16 cellular contexts compared by ENCODE assay signal in the genomic region with DNA sequence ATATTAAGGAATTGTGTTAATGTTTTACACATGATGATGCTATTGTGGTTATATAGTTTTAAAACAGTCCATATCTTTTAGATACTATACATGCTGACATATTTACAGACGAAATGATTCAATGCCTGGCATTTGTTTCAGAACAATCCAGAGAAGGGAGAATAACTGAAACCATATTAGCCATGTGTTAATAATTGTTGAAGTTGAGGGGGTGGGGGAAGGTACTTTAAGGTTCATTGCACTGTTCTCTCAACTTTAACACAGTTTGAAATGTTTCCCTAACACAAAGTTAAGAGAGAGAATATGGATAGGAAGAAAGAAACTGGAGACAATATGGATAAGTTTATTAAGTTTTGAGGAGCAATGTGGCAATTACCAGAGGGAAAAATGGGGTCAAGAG. TPM values are rescaled to one million over a fixed set of nuclear protein-coding genes. Genes with fewer than 3 reads are reported as not detected.
DNase-seq lines count a peak whose midpoint lies in the region; ATAC-seq and TF ChIP-seq lines count a peak whose summit lies in the region.
"Had no signal": no experiment of that assay in that cellular context is flagged by ENCODE, and none has a peak within 500 bp of the region (broad histone marks: within the 10 kb centered on the region; RNA-seq: fewer than 3 reads in every experiment).

No MANE protein-coding gene starts in this region.

- H3K4me1 Mint-ChIP-seq in CD4-positive, alpha-beta T cell (ENCODE audit: low read depth) = peaks cover 15% of the 10 kb centered on the region
- H3K4me1 Mint-ChIP-seq in nephron = peaks cover 19% of the 10 kb centered on the region

- H3K27me3 Mint-ChIP-seq in CD4-positive, alpha-beta T cell = no peaks in the 10 kb centered on the region
- H3K27me3 Mint-ChIP-seq in nephron (ENCODE audit: low read depth) = peaks cover 10% of the 10 kb centered on the region

- no peak for DNase-seq in CD4-positive, alpha-beta T cell
- DNase-seq in epithelial cell of proximal tubule (ENCODE audit: low read depth) (no peak), kidney tubule cell (ENCODE audit: low spot score) (peak; percentile 59), head of caudate nucleus (no peak)
- DNase-seq: Calu3, H9, KG1, NCI-H1436, NCI-H2029, NCI-H774, SJCRH30 had no signal

- H3K27me3 ChIP-seq in CD4-positive, alpha-beta T cell (ENCODE audit: control insufficient read depth, insufficient read depth, low read length) = no peaks in the 10 kb centered on the region
- H3K27me3 ChIP-seq: SJCRH30 had no signal

- CTCF ChIA-PET in CD4-positive, alpha-beta T cell (lab: Charles Lee) = no interaction called here

- TF ChIP-seq CTCF in CD4-positive, alpha-beta T cell (IDR thresholded peaks at IDR 0.05) = no peak
- TF ChIP-seq CTCF in epithelial cell of proximal tubule (conservative IDR thresholded peaks at IDR 0.05; ENCODE audit: low read depth, low read length) = no peak
- TF ChIP-seq CTCF in nephron (IDR thresholded peaks at IDR 0.05; ENCODE audit: unreplicated experiment in 3 of 3) = no peak

- H3K9me3 ChIP-seq in CD4-positive, alpha-beta T cell (ENCODE audit: control insufficient read depth, low read length) = no peaks in the 10 kb centered on the region
- H3K9me3 ChIP-seq: A549, SJCRH30 had no signal

- intact Hi-C loops in CD4-positive, alpha-beta T cell (cut with DNase I, micrococcal nuclease) = loop anchor here in 1 of 2 experiments (10.0 kb wide), 2 partner anchors 185 to 255 kb away; a partner anchor contains a TSS
- intact Hi-C loops in head of caudate nucleus (cut with DNase I) = loop anchor here (10.0 kb wide), 2 partner anchors 45 to 185 kb away; a partner anchor contains a TSS

- no peak for ATAC-seq in CD4-positive, alpha-beta T cell (ENCODE audit: poor library complexity)
- ATAC-seq in GM18873 (IDR thresholded peaks at IDR 0.05; ENCODE audit: low FRiP score, unreplicated experiment) (no peak), HG02678 (IDR thresholded peaks at IDR 0.05; ENCODE audit: unreplicated experiment) (no peak), HG02852 (IDR thresholded peaks at IDR 0.05; ENCODE audit: unreplicated experiment) (no peak)
- ATAC-seq: A549 had no signal

- POLR2A ChIA-PET in CD4-positive, alpha-beta T cell (lab: Charles Lee) = no interaction called here

- H3K27ac Mint-ChIP-seq in CD4-positive, alpha-beta T cell = no peak overlapping the region
- H3K27ac Mint-ChIP-seq in nephron = peak overlapping the region; percentile 96 to 99 (median 98)
- H3K27ac Mint-ChIP-seq: H9 had no signal

- no peak overlapping the region for H3K27ac ChIP-seq in CD4-positive, alpha-beta T cell (ENCODE audit: low read depth, low read length)
- H3K27ac ChIP-seq: A549, SJCRH30 had no signal

- no peaks in the 10 kb centered on the region for H3K36me3 Mint-ChIP-seq in CD4-positive, alpha-beta T cell (ENCODE audit: low read depth)
- H3K36me3 Mint-ChIP-seq in nephron (ENCODE audit: low read depth) = no peaks in the 10 kb centered on the region

- peak overlapping the region; percentile 31 for H3K4me3 ChIP-seq in epithelial cell of proximal tubule (ENCODE audit: low read depth, low read length)
- H3K4me3 ChIP-seq: A549, SJCRH30 had no signal

- no peaks in the 10 kb centered on the region for H3K9me3 Mint-ChIP-seq in CD4-positive, alpha-beta T cell
- H3K9me3 Mint-ChIP-seq in nephron = no peaks in the 10 kb centered on the region
- H3K9me3 Mint-ChIP-seq: H9 had no signal

- H3K4me3 Mint-ChIP-seq in CD4-positive, alpha-beta T cell = peak overlapping the region; percentile 7
- peak overlapping the region; percentile 23 to 58 (median 38) for H3K4me3 Mint-ChIP-seq in nephron
- H3K4me3 Mint-ChIP-seq: H9 had no signal

RNA-seq across cellular contexts. Expression of a gene that starts 5.8 kb away (rescaled TPM):
- 1 to 10 TPM; 7.9 to 8.0 TPM for total RNA-seq in CD4-positive, alpha-beta T cell
- total RNA-seq in epithelial cell of proximal tubule = 18.7 and 41.3 TPM in 2 replicates

RNA-seq across cellular contexts. Expression of a gene that starts 47.1 kb away (rescaled TPM):
- total RNA-seq in CD4-positive, alpha-beta T cell = 1 to 10 TPM; 9.0 to 9.5 TPM
- total RNA-seq in epithelial cell of proximal tubule = 9.3 and 15.2 TPM in 2 replicates
